Comparison of ENCODE assay signal across 12 cellular contexts in the genomic region with DNA sequence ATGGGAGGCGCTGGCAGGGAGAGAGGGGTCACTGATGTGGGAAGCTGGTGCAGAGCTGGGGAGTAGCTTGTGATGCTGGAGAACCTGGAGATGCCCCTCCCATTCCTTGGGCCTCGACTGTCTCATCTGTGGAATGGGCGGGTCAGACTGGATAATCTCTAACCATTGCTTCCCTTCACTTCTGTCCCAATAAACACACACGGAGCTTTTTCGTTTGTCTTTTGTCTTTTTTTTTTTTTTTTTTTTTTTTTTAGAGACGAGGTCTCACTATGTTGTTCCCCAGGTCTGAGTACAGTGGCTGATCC. TPM values are rescaled to one million over a fixed set of nuclear protein-coding genes. Genes with fewer than 3 reads are reported as not detected.
DNase-seq lines count a peak whose midpoint lies in the region; ATAC-seq and TF ChIP-seq lines count a peak whose summit lies in the region.
"Had no signal": no experiment of that assay in that cellular context is flagged by ENCODE, and none has a peak within 500 bp of the region (broad histone marks: within the 10 kb centered on the region; RNA-seq: fewer than 3 reads in every experiment).

No MANE protein-coding gene starts in this region.

- no peaks in the 10 kb centered on the region for H4K20me1 ChIP-seq in BLaER1 treated with 17β-estradiol and CSF1 and Interleukin-3, amounts not matched to agents 10 nM and 100 nM
- H4K20me1 ChIP-seq in PC-3 (ENCODE audit: low read length) (no peaks in the 10 kb centered on the region), fibroblast of lung (ENCODE audit: control insufficient read depth, extremely low read depth, insufficient read depth, low read length) (no peaks in the 10 kb centered on the region)

- H3K4me1 ChIP-seq in BLaER1 treated with 17β-estradiol and CSF1 and Interleukin-3, amounts not matched to agents 10 nM and 100 nM = peaks cover 39 to 79% (median 57%) of the 10 kb centered on the region in 10 experiments
- H3K4me1 ChIP-seq in PC-3 (ENCODE audit: insufficient read depth, low read length) = 0 out of 2 replicates have a peak, but pooled peaks cover 5% of the 10 kb centered on the region
- peaks cover 6% of the 10 kb centered on the region for H3K4me1 ChIP-seq in fibroblast of lung (ENCODE audit: control insufficient read depth, extremely low read depth, insufficient read depth, low read length)
- H3K4me1 ChIP-seq in skeletal muscle tissue (ENCODE audit: control insufficient read depth in 3 of 3, insufficient read depth in 3 of 3, low read length in 3 of 3) = peaks cover 7 to 9% (median 8%) of the 10 kb centered on the region in 3 donors
- H3K4me1 ChIP-seq in tibial artery = peaks cover 0 to 11% (median 3%) of the 10 kb centered on the region in 4 donors
- H3K4me1 ChIP-seq: foreskin keratinocyte had no signal

- H3K36me3 ChIP-seq in BLaER1 treated with 17β-estradiol and CSF1 and Interleukin-3, amounts not matched to agents 10 nM and 100 nM = no peaks in the 10 kb centered on the region
- no peaks in the 10 kb centered on the region; the same call in 1 of the 2 replicates for H3K36me3 ChIP-seq in PC-3 (ENCODE audit: low read depth, low read length)
- H3K36me3 ChIP-seq in fibroblast of lung (ENCODE audit: control insufficient read depth, insufficient read depth, low read length) = no peaks in the 10 kb centered on the region
- H3K36me3 ChIP-seq in skeletal muscle tissue (ENCODE audit: control insufficient read depth in 3 of 3, insufficient read depth in 3 of 3, low read length in 3 of 3) = no peaks in the 10 kb centered on the region
- no peaks in the 10 kb centered on the region for H3K36me3 ChIP-seq in tibial artery
- H3K36me3 ChIP-seq: ascending aorta, left lung had no signal

- H3K9ac ChIP-seq in BLaER1 treated with 17β-estradiol and CSF1 and Interleukin-3, amounts not matched to agents 10 nM and 100 nM = peak overlapping the region in 7 of 11 experiments; percentile 36 to 71 (median 63); a peak in 8 of 22 replicates
- H3K9ac ChIP-seq in PC-3 (ENCODE audit: low read length) (no peak overlapping the region), fibroblast of lung (ENCODE audit: insufficient read depth, low read length) (no peak overlapping the region), skeletal muscle tissue (ENCODE audit: low read depth in 1 of 3, low read length in 3 of 3) (peak overlapping the region in 1 of 3 donors; percentile 77)

- no TSS peak for BruUV-seq in PC-3 (replicated peaks; lab: Mats Ljungman, UMichigan)

- CTCF ChIA-PET in PC-3 (lab: Charles Lee) = interaction anchor here (0.5 to 0.6 kb wide), 3 partner anchors 52 to 1074 kb away, joined by 3 read pairs; no protein-coding TSS in a partner anchor

- H3K9me2 ChIP-seq in PC-3 (replicated peaks; ENCODE audit: low read length) = no peaks in the 10 kb centered on the region

- peak overlapping the region in 9 of 11 experiments; percentile 31 to 76 (median 65); a peak in 12 of 22 replicates for H3K27ac ChIP-seq in BLaER1 treated with 17β-estradiol and CSF1 and Interleukin-3, amounts not matched to agents 10 nM and 100 nM
- H3K27ac ChIP-seq in PC-3 (ENCODE audit: low read length) (no peak overlapping the region), fibroblast of lung (ENCODE audit: insufficient read depth, low read length) (no peak overlapping the region), skeletal muscle tissue (ENCODE audit: low read depth, low read length) (no peak overlapping the region), tibial artery (peak overlapping the region in 1 of 2 donors; percentile 51)
- H3K27ac ChIP-seq: foreskin keratinocyte, left lung had no signal

- H2AFZ ChIP-seq in PC-3 (ENCODE audit: low read length) = peak overlapping the region; percentile 75
- H2AFZ ChIP-seq in fibroblast of lung (ENCODE audit: low read length) = peak overlapping the region; percentile 89

- no peaks in the 10 kb centered on the region for H3F3A ChIP-seq in PC-3 (ENCODE audit: low read length, unreplicated experiment)

- POLR2A ChIA-PET in PC-3 (lab: Charles Lee; ENCODE audit: unreplicated experiment) = no interaction called here

- no peaks in the 10 kb centered on the region for H3K27me3 ChIP-seq in BLaER1 treated with 17β-estradiol and CSF1 and Interleukin-3, amounts not matched to agents 10 nM and 100 nM
- H3K27me3 ChIP-seq in PC-3 (ENCODE audit: low read length) (0 out of 2 replicates have a peak, but pooled peaks cover 3% of the 10 kb centered on the region), fibroblast of lung (ENCODE audit: control insufficient read depth, insufficient read depth, low read length) (peaks cover 2% of the 10 kb centered on the region), skeletal muscle tissue (ENCODE audit: control insufficient read depth in 3 of 3, insufficient read depth in 3 of 3, low read length in 3 of 3) (peaks cover 0 to 3% (median 0%) of the 10 kb centered on the region in 3 donors), tibial artery (peaks cover 0 to 6% of the 10 kb centered on the region in 2 donors)
- H3K27me3 ChIP-seq: ascending aorta, left lung had no signal

- intact Hi-C loops in PC-3 (cut with micrococcal nuclease) (no loop called here), tibial artery (cut with DNase I; ENCODE audit: low total_unique reads) (loop anchor here (10.0 kb wide), 1 partner anchor 620 kb away; no protein-coding TSS in a partner anchor)

- TF ChIP-seq CTCF in PC-3 (conservative IDR thresholded peaks at IDR 0.05; ENCODE audit: low read depth, low read length) (no peak), fibroblast of lung (conservative IDR thresholded peaks at IDR 0.05 in 1 of 2, IDR thresholded peaks at IDR 0.05 in 1 of 2; ENCODE audit: low read depth in 1 of 2, low read length in 2 of 2) (no peak), tibial artery (IDR thresholded peaks at IDR 0.05) (no peak)

- H3K4me2 ChIP-seq in BLaER1 treated with 17β-estradiol and CSF1 and Interleukin-3, amounts not matched to agents 10 nM and 100 nM = peak overlapping the region in 9 of 11 experiments; percentile 44 to 82 (median 68); a peak in 18 of 22 replicates
- H3K4me2 ChIP-seq in PC-3 (ENCODE audit: low read length) (peak overlapping the region; percentile 83; the same call in 1 of the 2 replicates), fibroblast of lung (ENCODE audit: extremely low read depth, insufficient read depth, low read length) (peak overlapping the region; percentile 59)

- no peak for ATAC-seq in PC-3

- H3K4me3 ChIP-seq in BLaER1 treated with 17β-estradiol and CSF1 and Interleukin-3, amounts not matched to agents 10 nM and 100 nM = no peak overlapping the region
- H3K4me3 ChIP-seq in PC-3 (ENCODE audit: low read length) (peak overlapping the region; percentile 50; the same call in 1 of the 2 replicates), fibroblast of lung (replicated peaks in 1 of 4; ENCODE audit: control extremely low read depth in 1 of 4, insufficient read depth in 1 of 4, low read depth in 3 of 4, low read length in 4 of 4) (peak overlapping the region in 1 of 4 experiments; percentile 48), skeletal muscle tissue (ENCODE audit: low read length in 3 of 3) (peak overlapping the region in 2 of 3 donors; percentile 56 to 81), tibial artery (no peak overlapping the region)
- H3K4me3 ChIP-seq: left lung, mucosa of descending colon had no signal

- DNase-seq in PC-3 (no peak), fibroblast of lung (ENCODE audit: low read depth in 2 of 2) (no peak), tibial artery (no peak), NCI-H446 treated with DMSO at 0.1 percent for 48 hours (lab: John Stamatoyannopoulos, UW) (no peak), HuH-7 (ENCODE audit: low spot score) (no peak)
- no peak for DNase-seq in activated naive CD4-positive, alpha-beta T cell treated with anti-CD3 and anti-CD28 coated beads, Interleukin-2, amount 50 U/mL, for 16 hours

- no peaks in the 10 kb centered on the region for H3K9me3 ChIP-seq in BLaER1 treated with 17β-estradiol and CSF1 and Interleukin-3, amounts not matched to agents 10 nM and 100 nM (replicated peaks in 1 of 11)
- H3K9me3 ChIP-seq in PC-3 (ENCODE audit: low read length) (no peaks in the 10 kb centered on the region), fibroblast of lung (ENCODE audit: control insufficient read depth, insufficient read depth, low read depth, low read length) (no peaks in the 10 kb centered on the region), skeletal muscle tissue (ENCODE audit: control insufficient read depth in 3 of 3, low read length in 3 of 3) (no peaks in the 10 kb centered on the region), tibial artery (no peaks in the 10 kb centered on the region)
- H3K9me3 ChIP-seq: ascending aorta, left lung, mucosa of descending colon had no signal

- H3K79me2 ChIP-seq in PC-3 (ENCODE audit: low read length) = no peaks in the 10 kb centered on the region
- no peaks in the 10 kb centered on the region for H3K79me2 ChIP-seq in fibroblast of lung (ENCODE audit: control insufficient read depth, insufficient read depth, low read length)

RNA-seq across cellular contexts. Expression of a gene that starts 36.5 kb away (rescaled TPM):
- total RNA-seq in PC-3 (2014; rRNA removed) = 32.9 and 33.2 TPM in 2 replicates
- 37.8 and 41.6 TPM in 2 replicates for total RNA-seq in fibroblast of lung
- polyA plus RNA-seq in fibroblast of lung = 47.6 and 62.2 TPM in 2 replicates
- polyA plus RNA-seq in fibroblast of lung (2012) = 34.3 and 38.4 TPM in 2 replicates
- 20.8 and 29.7 TPM in 2 replicates for polyA minus RNA-seq in fibroblast of lung (ENCODE audit: low replicate concordance)
- 39.7 TPM for total RNA-seq in skeletal muscle tissue

RNA-seq across cellular contexts. Expression of a gene that starts 36.8 kb away (rescaled TPM):
- total RNA-seq in PC-3 (2014; rRNA removed) (91.3 and 107 TPM in 2 replicates), fibroblast of lung (58.8 and 66.0 TPM in 2 replicates), skeletal muscle tissue (41.2 TPM)
- 213 TPM in 2 replicates for polyA plus RNA-seq in fibroblast of lung
- 365 and 399 TPM in 2 replicates for polyA plus RNA-seq in fibroblast of lung (2012)
- polyA minus RNA-seq in fibroblast of lung (ENCODE audit: low replicate concordance) = 15.9 and 16.1 TPM in 2 replicates

Comparison
In these comparisons a context has a peak if more than half of its experiments do, and no peak if none do; other contexts are left out.
1. H3K27ac ChIP-seq: peak in BLaER1 treated with 17β-estradiol and CSF1 and Interleukin-3, amounts not matched to agents 10 nM and 100 nM (9 of 11); none in PC-3 (single experiment), fibroblast of lung (single experiment) and skeletal muscle tissue (single experiment).
2. H3K4me3 ChIP-seq: peak in PC-3 (single experiment) and skeletal muscle tissue (2 of 3); none in BLaER1 treated with 17β-estradiol and CSF1 and Interleukin-3, amounts not matched to agents 10 nM and 100 nM (0 of 10) and tibial artery (0 of 2).
3. H3K9ac ChIP-seq: peak in BLaER1 treated with 17β-estradiol and CSF1 and Interleukin-3, amounts not matched to agents 10 nM and 100 nM (7 of 11); none in PC-3 (single experiment) and fibroblast of lung (single experiment).
4. Peak in every context shown above with its lines, with median percentiles within 50 percentile points of each other: H3K4me2 ChIP-seq.